In genomic region chr16:57756424-57757325, GRCh38 we compare ENCODE assay signal across 15 cellular contexts. TPM values are rescaled to one million over a fixed set of nuclear protein-coding genes. Genes with fewer than 3 reads are reported as not detected.
DNase-seq lines count a peak whose midpoint lies in the region; ATAC-seq, FAIRE-seq and TF ChIP-seq lines count a peak whose summit lies in the region.
"Had no signal": no experiment of that assay in that cellular context is flagged by ENCODE, and none has a peak within 500 bp of the region (broad histone marks: within the 10 kb centered on the region; RNA-seq: fewer than 3 reads in every experiment).

No MANE protein-coding gene starts in this region.

- TF ChIP-seq POLR2A in GM12878 (IDR thresholded peaks at IDR 0.05; ENCODE audit: low read depth, low read length): no peak

- H3K79me2 ChIP-seq in GM12878 (ENCODE audit: control insufficient read depth, insufficient read depth, low read length): no peaks in the 10 kb centered on the region

- POLR2A ChIA-PET in HEK293 (lab: Yijun Ruan, JAX): no interaction called here
- POLR2A ChIA-PET in GM12878 (lab: Charles Lee): interaction anchor here (0.5 kb wide), 1 partner anchor 1382 kb away, joined by 4 read pairs; no protein-coding TSS in a partner anchor

- H3K4me3 ChIP-seq in left ventricle myocardium inferior (no peak overlapping the region), HEK293 (ENCODE audit: low read depth, low read length) (no peak overlapping the region), GM12878 (no peak overlapping the region)
- H3K4me3 ChIP-seq: dorsolateral prefrontal cortex, lung, Peyer's patch, smooth muscle cell had no signal

- no peak for FAIRE-seq in GM12878 (lab: Jason Lieb, UNC)

- peaks cover 15% of the 10 kb centered on the region for H3K36me3 Mint-ChIP-seq in stimulated activated effector memory CD8-positive, alpha-beta T cell treated with anti-CD3 and anti-CD28 coated beads, Interleukin-12 subunit alpha, Interleukin-12 subunit beta, amount 100 ng/mL, for 72 hours
- H3K36me3 Mint-ChIP-seq: IgD-negative memory B cell had no signal

- H4K20me1 ChIP-seq in GM12878 (ENCODE audit: control insufficient read depth, insufficient read depth): no peaks in the 10 kb centered on the region

- WGBS in GM12878 (ENCODE audit: insufficient coverage, insufficient replicate concordance, low lambda C conversion rate, missing lambda C conversion rate): 56% methylated on average over 15 of the region's 15 CpGs

- no peak overlapping the region for H3K9ac ChIP-seq in GM12878 (ENCODE audit: control insufficient read depth, insufficient read depth, low read length)

- ATAC-seq in Right ventricle myocardium superior (ENCODE audit: poor library complexity) (no peak), GM12878 (peak; percentile 4; the same call in 2 of the 3 replicates), GM18498 (IDR thresholded peaks at IDR 0.05; ENCODE audit: unreplicated experiment) (no peak)
- no peak for ATAC-seq in stimulated activated effector memory CD8-positive, alpha-beta T cell treated with anti-CD3 and anti-CD28 coated beads, Interleukin-12 subunit alpha, Interleukin-12 subunit beta, amount 100 ng/mL, for 72 hours

- CTCF ChIA-PET in HEK293 (lab: Yijun Ruan, JAX) (interaction anchor here (0.6 to 3.3 kb wide), 24 partner anchors 9 to 365 kb away, joined by 3 to 20 read pairs (median 3); no protein-coding TSS in a partner anchor), GM12878 (lab: Yijun Ruan, JAX) (interaction anchor here (0.6 to 2.5 kb wide), 14 partner anchors 11 to 369 kb away, joined by 3 to 9 read pairs (median 3); no protein-coding TSS in a partner anchor)

- H3K36me3 ChIP-seq in left ventricle myocardium inferior: peaks cover 57% of the 10 kb centered on the region
- H3K36me3 ChIP-seq in HEK293 (ENCODE audit: control insufficient read depth in 2 of 2, insufficient read depth in 1 of 2, low read length in 2 of 2): peaks cover 0 to 83% of the 10 kb centered on the region in 2 experiments; a peak in 1 of 3 replicates
- H3K36me3 ChIP-seq in GM12878 (ENCODE audit: control insufficient read depth in 2 of 2, insufficient read depth in 2 of 2, low read length in 1 of 2): no peaks in the 10 kb centered on the region; a peak in 1 of 4 replicates

- H3K27ac ChIP-seq in left ventricle myocardium inferior (replicated peaks) (no peak overlapping the region), HEK293 (ENCODE audit: extremely low read depth, low read depth, low read length) (no peak overlapping the region), GM12878 (ENCODE audit: control insufficient read depth, insufficient read depth) (no peak overlapping the region)

- TF ChIP-seq RAD21 in GM12878 (IDR thresholded peaks at IDR 0.05; ENCODE audit: insufficient read depth, low read depth, low read length): no peak

- H3K9me3 Mint-ChIP-seq in stimulated activated effector memory CD8-positive, alpha-beta T cell treated with anti-CD3 and anti-CD28 coated beads, Interleukin-12 subunit alpha, Interleukin-12 subunit beta, amount 100 ng/mL, for 72 hours: no peaks in the 10 kb centered on the region
- H3K9me3 Mint-ChIP-seq: activated naive CD8-positive, alpha-beta T cell treated with anti-CD3 and anti-CD28 coated beads, Interleukin-2, amount 50 U/mL, for 24 hours; IgD-negative memory B cell had no signal

- RAD21 ChIA-PET in GM12878 (lab: Charles Lee; ENCODE audit: unreplicated experiment): interaction anchor here (1.5 to 2.0 kb wide), 2 partner anchors 9 to 106 kb away, joined by 3 to 6 read pairs; no protein-coding TSS in a partner anchor

- H3K4me1 ChIP-seq in left ventricle myocardium inferior (peaks cover 35% of the 10 kb centered on the region), HEK293 (ENCODE audit: control insufficient read depth, insufficient read depth, low read length) (no peaks in the 10 kb centered on the region), GM12878 (ENCODE audit: control insufficient read depth, insufficient read depth, low read length) (no peaks in the 10 kb centered on the region)
- H3K4me1 ChIP-seq: Peyer's patch had no signal

- no peaks in the 10 kb centered on the region for H3K27me3 ChIP-seq in left ventricle myocardium inferior (ENCODE audit: low read depth)
- no peaks in the 10 kb centered on the region for H3K27me3 ChIP-seq in GM12878 (replicated peaks in 1 of 2; ENCODE audit: control insufficient read depth in 2 of 2, insufficient read depth in 2 of 2, low read length in 1 of 2)
- H3K27me3 ChIP-seq: dorsolateral prefrontal cortex, Peyer's patch had no signal

- H2AFZ ChIP-seq in GM12878 (ENCODE audit: control insufficient read depth, low read depth, low read length): no peak overlapping the region

- H3K9me3 ChIP-seq in left ventricle myocardium inferior (replicated peaks): no peaks in the 10 kb centered on the region
- no peaks in the 10 kb centered on the region for H3K9me3 ChIP-seq in HEK293 (ENCODE audit: control insufficient read depth, insufficient read depth, low read depth, low read length)
- H3K9me3 ChIP-seq in GM12878 (replicated peaks; ENCODE audit: control insufficient read depth, insufficient read depth, low read length): no peaks in the 10 kb centered on the region
- H3K9me3 ChIP-seq: Peyer's patch had no signal

- H3K4me1 Mint-ChIP-seq in stimulated activated effector memory CD8-positive, alpha-beta T cell treated with anti-CD3 and anti-CD28 coated beads, Interleukin-12 subunit alpha, Interleukin-12 subunit beta, amount 100 ng/mL, for 72 hours: peaks cover 13% of the 10 kb centered on the region
- H3K4me1 Mint-ChIP-seq: activated naive CD8-positive, alpha-beta T cell treated with anti-CD3 and anti-CD28 coated beads, Interleukin-2, amount 50 U/mL, for 24 hours; IgD-negative memory B cell had no signal

- H3K4me2 ChIP-seq in GM12878 (ENCODE audit: control insufficient read depth, insufficient read depth): no peak overlapping the region
- H3K4me2 ChIP-seq: smooth muscle cell had no signal

- TF ChIP-seq CTCF in left ventricle myocardium inferior (IDR thresholded peaks at IDR 0.05; ENCODE audit: borderline replicate concordance) (no peak), HEK293 (tag by site-specific recombination; IDR thresholded peaks at IDR 0.05) (no peak), GM12878 (IDR thresholded peaks at IDR 0.05 in 2 of 3, conservative IDR thresholded peaks at IDR 0.05 in 1 of 3; ENCODE audit: control insufficient read depth in 2 of 3, extremely low read depth in 1 of 3, insufficient read depth in 1 of 3, low read depth in 3 of 3, low read length in 3 of 3) (no peak)

- no peak overlapping the region for H3K4me3 Mint-ChIP-seq in stimulated activated effector memory CD8-positive, alpha-beta T cell treated with anti-CD3 and anti-CD28 coated beads, Interleukin-12 subunit alpha, Interleukin-12 subunit beta, amount 100 ng/mL, for 72 hours
- H3K4me3 Mint-ChIP-seq: activated naive CD8-positive, alpha-beta T cell treated with anti-CD3 and anti-CD28 coated beads, Interleukin-2, amount 50 U/mL, for 24 hours; IgD-negative memory B cell; naive thymus-derived CD4-positive, alpha-beta T cell had no signal

- DNase-seq in Right ventricle myocardium superior: peak; percentile 38
- no peak for DNase-seq in left ventricle myocardium inferior
- DNase-seq in GM12878 (ENCODE audit: low read depth, low spot score): no peak
- no peak for DNase-seq in stimulated activated effector memory CD8-positive, alpha-beta T cell treated with anti-CD3 and anti-CD28 coated beads, Interleukin-12 subunit alpha, Interleukin-12 subunit beta, amount 100 ng/mL, for 72 hours (ENCODE audit: low spot score in 2 of 2)
- no peak for DNase-seq in NCI-H446 (lab: John Stamatoyannopoulos, UW)
- DNase-seq in nucleus accumbens (lab: John Stamatoyannopoulos, UW): no peak

- BruUV-seq in GM12878 (replicated peaks; lab: Mats Ljungman, UMichigan): no TSS peak

- H3K27ac Mint-ChIP-seq in stimulated activated effector memory CD8-positive, alpha-beta T cell treated with anti-CD3 and anti-CD28 coated beads, Interleukin-12 subunit alpha, Interleukin-12 subunit beta, amount 100 ng/mL, for 72 hours: peak overlapping the region; percentile 80
- H3K27ac Mint-ChIP-seq: activated naive CD8-positive, alpha-beta T cell treated with anti-CD3 and anti-CD28 coated beads, Interleukin-2, amount 50 U/mL, for 24 hours; IgD-negative memory B cell; naive thymus-derived CD4-positive, alpha-beta T cell had no signal

- intact Hi-C loops in Right ventricle myocardium superior (cut with DNase I) (loop anchor here (2.0 to 10.0 kb wide), 2 partner anchors 106 to 248 kb away; partner anchors contain the start of genes USB1 and ZNF319), left ventricle myocardium inferior (cut with micrococcal nuclease) (no loop called here), GM12878 (cut with micrococcal nuclease; ENCODE audit: unreplicated experiment) (loop anchor here (1.0 to 5.0 kb wide), 2 partner anchors 106 to 249 kb away; no protein-coding TSS in a partner anchor)

- TF ChIP-seq EP300 in GM12878 (IDR thresholded peaks at IDR 0.05; ENCODE audit: borderline replicate concordance in 1 of 2, control insufficient read depth in 1 of 2, low read depth in 2 of 2, low read length in 2 of 2): no peak

- in situ Hi-C loops in GM12878 (cut with MboI): loop anchor here (5.0 kb wide), 1 partner anchor 246 kb away; the partner anchor contains the start of genes USB1 and ZNF319

- SMC1A ChIA-PET in GM12878 (lab: Charles Lee; ENCODE audit: uncharacterized antibody, unreplicated experiment): interaction anchor here (0.9 to 1.4 kb wide), 2 partner anchors 142 to 245 kb away, joined by 3 to 5 read pairs; no protein-coding TSS in a partner anchor

RNA-seq across cellular contexts. Expression of gene KATNB1, which starts 21.1 kb away (rescaled TPM):
- total RNA-seq in Right ventricle myocardium superior (9.4 TPM), left ventricle myocardium inferior (11.2 TPM), GM12878 (2014; rRNA removed) (24.0 and 24.1 TPM in 2 replicates), GM12878 (2014; rRNA removed; fragmentation: Illumina TruSeq; extraction: Trizol) (7.8 and 10.7 TPM in 2 replicates), GM12878 (2021) (25.8 and 27.7 TPM in 2 replicates)
- total RNA-seq in GM12878 (2013; cell fraction: nucleolus; rRNA removed): 18.3 and 26.5 TPM in 2 replicates
- polyA plus RNA-seq in GM12878 (2011; ENCODE audit: low read depth): 7.9 TPM
- polyA plus RNA-seq in GM12878 (2011; rRNA removed) (5.1 and 15.3 TPM in 2 replicates), GM12878 (2014; fragmentation: Illumina TruSeq; extraction: Trizol) (1.1 and 10.4 TPM in 2 replicates), GM12878 (2014; fragmentation: Nextera tagmentation; extraction: Ambion mirVana) (1 to 10 TPM in 1 of 2 experiments, under 1 TPM in 1; 0.71 to 1.4 TPM), GM12878 (2014; rRNA removed) (23.7 and 23.8 TPM in 2 replicates), GM12878 (2016; fragmentation: Nextera tagmentation; extraction: Ambion mirVana) (10 to 100 TPM; 37.7 to 46.5 TPM)
- 13.4 and 19.4 TPM in 2 replicates for polyA plus RNA-seq in GM12878 (2011; cell fraction: cytosol; rRNA removed)
- polyA plus RNA-seq in GM12878 (2011; cell fraction: nucleus; rRNA removed): 78.9 and 80.5 TPM in 2 replicates
- polyA plus RNA-seq in GM12878 (2012): 16.1 and 17.2 TPM in 2 replicates
- 12.3 and 20.5 TPM in 2 replicates for polyA minus RNA-seq in GM12878 (2011; rRNA and poly(A)+ RNA removed)
- polyA minus RNA-seq in GM12878 (2011; cell fraction: cytosol; rRNA and poly(A)+ RNA removed): 9.7 and 11.0 TPM in 2 replicates
- polyA minus RNA-seq in GM12878 (2011; cell fraction: nucleus; rRNA and poly(A)+ RNA removed): 16.2 and 25.2 TPM in 2 replicates

RNA-seq across cellular contexts. Expression of gene KIFC3, which starts 45.6 kb away (rescaled TPM):
- 61.6 TPM for total RNA-seq in Right ventricle myocardium superior
- 63.5 TPM for total RNA-seq in left ventricle myocardium inferior
- 0.56 TPM in 1 of 2 replicates, not detected in the other for total RNA-seq in GM12878 (2013; cell fraction: nucleolus; rRNA removed)
- 0.23 and 0.49 TPM in 2 replicates for total RNA-seq in GM12878 (2014; rRNA removed)
- total RNA-seq in GM12878 (2014; rRNA removed; fragmentation: Illumina TruSeq; extraction: Trizol): 0.22 TPM in 1 of 2 replicates, not detected in the other
- total RNA-seq in GM12878 (2021): 0.82 and 1.3 TPM in 2 replicates
- polyA plus RNA-seq in GM12878 (2011; ENCODE audit: low read depth): not detected
- polyA plus RNA-seq in GM12878 (2011; rRNA removed): 0.26 TPM in 2 replicates
- polyA plus RNA-seq in GM12878 (2011; cell fraction: cytosol; rRNA removed): 0.15 and 0.43 TPM in 2 replicates
- 0.39 and 0.90 TPM in 2 replicates for polyA plus RNA-seq in GM12878 (2011; cell fraction: nucleus; rRNA removed)
- 0.42 and 0.73 TPM in 2 replicates for polyA plus RNA-seq in GM12878 (2012)
- polyA plus RNA-seq in GM12878 (2014; fragmentation: Illumina TruSeq; extraction: Trizol): not detected in 2 replicates
- not detected for polyA plus RNA-seq in GM12878 (2014; fragmentation: Nextera tagmentation; extraction: Ambion mirVana)
- polyA plus RNA-seq in GM12878 (2014; rRNA removed): 0.08 and 0.22 TPM in 2 replicates
- polyA plus RNA-seq in GM12878 (2016; fragmentation: Nextera tagmentation; extraction: Ambion mirVana): 1 to 10 TPM in 1 of 2 experiments, under 1 TPM in 1; 0.46 to 1.2 TPM
- 0.10 and 0.15 TPM in 2 replicates for polyA minus RNA-seq in GM12878 (2011; rRNA and poly(A)+ RNA removed)
- 0.94 and 3.2 TPM in 2 replicates for polyA minus RNA-seq in GM12878 (2011; cell fraction: cytosol; rRNA and poly(A)+ RNA removed)
- polyA minus RNA-seq in GM12878 (2011; cell fraction: nucleus; rRNA and poly(A)+ RNA removed): 0.12 and 0.48 TPM in 2 replicates
- polyA plus RNA-seq: IgD-negative memory B cell; naive thymus-derived CD4-positive, alpha-beta T cell had no signal

Comparison
In these comparisons a context has a peak if more than half of its experiments do, and no peak if none do; other contexts are left out.
1. RNA of gene KIFC3, which starts 45.6 kb away (total RNA-seq): 63.5 TPM in left ventricle myocardium inferior (single experiment) and 61.6 TPM in Right ventricle myocardium superior (single experiment); 0.22 to 1.3 TPM in GM12878; every median in the first group is over 10 times any median in the second.